In the genomic region with DNA sequence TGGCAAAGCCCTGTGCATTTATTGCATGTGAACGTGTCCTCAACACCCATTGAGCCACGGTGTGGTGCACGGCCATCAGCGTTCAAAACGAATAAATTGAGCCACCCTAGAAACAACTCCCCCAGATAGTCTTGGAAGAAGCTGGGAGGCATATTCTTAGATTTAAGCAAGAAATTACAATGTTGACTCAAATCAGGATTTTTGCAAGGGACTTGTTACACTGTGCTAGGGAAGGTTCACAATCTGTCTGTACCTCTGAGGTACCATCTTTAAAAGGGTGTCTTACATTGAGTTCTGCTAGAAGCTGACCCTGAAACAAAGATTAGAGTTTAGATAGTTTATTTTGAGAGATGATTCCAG, we compare ENCODE assay signal across 21 cellular contexts. TPM values are rescaled to one million over a fixed set of nuclear protein-coding genes. Genes with fewer than 3 reads are reported as not detected.
DNase-seq lines count a peak whose midpoint lies in the region; ATAC-seq, FAIRE-seq and TF ChIP-seq lines count a peak whose summit lies in the region.
"Had no signal": no experiment of that assay in that cellular context is flagged by ENCODE, and none has a peak within 500 bp of the region (broad histone marks: within the 10 kb centered on the region; RNA-seq: fewer than 3 reads in every experiment).

No MANE protein-coding gene starts in this region.

- H3K27ac Mint-ChIP-seq in stimulated activated effector memory CD8-positive, alpha-beta T cell treated with anti-CD3 and anti-CD28 coated beads, Interleukin-12 subunit alpha, Interleukin-12 subunit beta, amount 100 ng/mL, for 72 hours = peak overlapping the region; percentile 60
- H3K27ac Mint-ChIP-seq in mesothelial cell of epicardium = no peak overlapping the region
- H3K27ac Mint-ChIP-seq: H9 had no signal

- H2AFZ ChIP-seq in OCI-LY7 (ENCODE audit: low read length) (peak overlapping the region; percentile 95; the same call in 1 of the 2 replicates), K562 (ENCODE audit: low read depth, low read length) (no peak overlapping the region)

- H3K4me1 ChIP-seq in OCI-LY7 (ENCODE audit: insufficient read depth, low read length, poor library complexity, severe bottlenecking) (peaks cover 58% of the 10 kb centered on the region), K562 (replicated peaks in 1 of 2; ENCODE audit: control insufficient read depth in 2 of 2, insufficient read depth in 2 of 2, low read length in 2 of 2) (peaks cover 0 to 6% of the 10 kb centered on the region in 2 experiments; a peak in 1 of 5 replicates)

- CTCF ChIA-PET in OCI-LY7 (lab: Charles Lee; ENCODE audit: unreplicated experiment) = interaction anchor here (0.9 kb wide), 1 partner anchor 31 kb away, joined by 3 read pairs; no protein-coding TSS in a partner anchor
- CTCF ChIA-PET in K562 (lab: Yijun Ruan, JAX; ENCODE audit: low intra/inter-chr PET ratio) = no interaction called here

- TF ChIP-seq POLR2A in K562 (conservative IDR thresholded peaks at IDR 0.05) = no peak

- intact Hi-C loops in OCI-LY7 (cut with micrococcal nuclease; ENCODE audit: unreplicated experiment) = no loop called here
- intact Hi-C loops in K562 (cut with micrococcal nuclease) = no loop called here

- DNase-seq in activated T-cell treated with anti-CD3 and anti-CD28 coated beads, Interleukin-2, amount 50 U/mL, for 4 hours = no peak
- DNase-seq in activated T-cell treated with anti-CD3 and anti-CD28 coated beads for 4 hours (no peak), OCI-LY7 (ENCODE audit: low spot score) (no peak), K562 (ENCODE audit: extremely low read depth in 1 of 4, low spot score in 3 of 4) (no peak), mesothelial cell of epicardium (ENCODE audit: low spot score in 2 of 2, unreplicated experiment in 2 of 2) (no peak), D341Med (ENCODE audit: low spot score) (no peak), glomerular visceral epithelial cell (ENCODE audit: extremely low spot score) (no peak)
- DNase-seq in stimulated activated effector memory CD8-positive, alpha-beta T cell treated with anti-CD3 and anti-CD28 coated beads, Interleukin-12 subunit alpha, Interleukin-12 subunit beta, amount 100 ng/mL, for 72 hours (ENCODE audit: low spot score in 2 of 2) = no peak
- DNase-seq: ACHN; amygdala; C1 segment of cervical spinal cord; H9; left cardiac atrium; mesendoderm; MM.1S; small intestine; stimulated activated CD4-positive, alpha-beta T cell treated with anti-CD3 and anti-CD28 coated beads, Interleukin-2, amount 100 ng/mL, for 48 hours; T1000 had no signal

- no peak overlapping the region for H3K27ac ChIP-seq in OCI-LY7 (ENCODE audit: low read depth, low read length, poor library complexity, severe bottlenecking)
- no peak overlapping the region for H3K27ac ChIP-seq in K562 (ENCODE audit: extremely low read depth, low read depth, low read length)
- H3K27ac ChIP-seq: Peyer's patch had no signal

- peaks cover 97% of the 10 kb centered on the region for H3K4me1 Mint-ChIP-seq in activated T-cell treated with anti-CD3 and anti-CD28 coated beads, Interleukin-2, amount 50 U/mL, for 4 hours (ENCODE audit: low read depth)
- H3K4me1 Mint-ChIP-seq in stimulated activated effector memory CD8-positive, alpha-beta T cell treated with anti-CD3 and anti-CD28 coated beads, Interleukin-12 subunit alpha, Interleukin-12 subunit beta, amount 100 ng/mL, for 72 hours = peaks cover 94% of the 10 kb centered on the region
- no peaks in the 10 kb centered on the region for H3K4me1 Mint-ChIP-seq in mesothelial cell of epicardium

- H3K9me2 ChIP-seq in OCI-LY7 (ENCODE audit: insufficient read depth, low read length) = no peaks in the 10 kb centered on the region

- no peaks in the 10 kb centered on the region for H3K79me2 ChIP-seq in OCI-LY7 (ENCODE audit: insufficient read depth, low read depth, low read length)
- H3K79me2 ChIP-seq in K562 (ENCODE audit: control insufficient read depth, insufficient read depth, low read length) = no peaks in the 10 kb centered on the region

- no peak overlapping the region for H3K9ac ChIP-seq in K562 (ENCODE audit: insufficient read depth in 1 of 2, low read depth in 2 of 2, low read length in 2 of 2)

- no peak for TF ChIP-seq EP300 in K562 (IDR thresholded peaks at IDR 0.05; ENCODE audit: low read length)

- in situ Hi-C loops in K562 (cut with MboI) = no loop called here

- no peak for TF ChIP-seq RAD21 in K562 (CRISPR knock-in tag; conservative IDR thresholded peaks at IDR 0.05 in 1 of 2, IDR thresholded peaks at IDR 0.05 in 1 of 2)

- 0% methylated on average over 5 of the region's 5 CpGs for WGBS in K562 (ENCODE audit: insufficient coverage, low coverage, missing lambda C conversion rate)

- H3K4me2 ChIP-seq in OCI-LY7 (ENCODE audit: low read length) (peak overlapping the region; percentile 74), K562 (ENCODE audit: insufficient read depth, low read length) (no peak overlapping the region)

- peak; percentile 5 to 6 for ATAC-seq in activated T-cell treated with anti-CD3 and anti-CD28 coated beads, Interleukin-2, amount 50 U/mL, for 4 hours
- no peak for ATAC-seq in K562
- peak; percentile 52 for ATAC-seq in stimulated activated effector memory CD8-positive, alpha-beta T cell treated with anti-CD3 and anti-CD28 coated beads, Interleukin-12 subunit alpha, Interleukin-12 subunit beta, amount 100 ng/mL, for 72 hours
- ATAC-seq: left cardiac atrium had no signal

- H3K9me3 ChIP-seq in OCI-LY7 (ENCODE audit: low read length) = no peaks in the 10 kb centered on the region
- no peaks in the 10 kb centered on the region for H3K9me3 ChIP-seq in K562 (replicated peaks; ENCODE audit: control insufficient read depth, insufficient read depth, low read depth, low read length)
- H3K9me3 ChIP-seq: Peyer's patch had no signal

- BruUV-seq in OCI-LY7 (replicated peaks; lab: Mats Ljungman, UMichigan) (no TSS peak), K562 (replicated peaks; lab: Mats Ljungman, UMichigan) (no TSS peak)

- H3K4me3 ChIP-seq in OCI-LY7 (ENCODE audit: low read depth, low read length, poor library complexity, severe bottlenecking) (peak overlapping the region; percentile 29), K562 (no peak overlapping the region)
- H3K4me3 ChIP-seq: Peyer's patch had no signal

- H4K20me1 ChIP-seq in OCI-LY7 (ENCODE audit: insufficient read depth, low read length) (no peaks in the 10 kb centered on the region), K562 (replicated peaks; ENCODE audit: control insufficient read depth, insufficient read depth, low read length) (no peaks in the 10 kb centered on the region)

- FAIRE-seq in K562 (lab: Jason Lieb, UNC) = no peak
- FAIRE-seq: small intestine, urothelium cell line had no signal

- TF ChIP-seq CTCF in OCI-LY7 (conservative IDR thresholded peaks at IDR 0.05; ENCODE audit: low read length) (peak; percentile 45; the same call in 1 of the 2 replicates), K562 (IDR thresholded peaks at IDR 0.05 in 2 of 3, conservative IDR thresholded peaks at IDR 0.05 in 1 of 3; ENCODE audit: insufficient read depth in 2 of 3, low read depth in 1 of 3, low read length in 3 of 3) (no peak), mesothelial cell of epicardium (IDR thresholded peaks at IDR 0.05; ENCODE audit: unreplicated experiment) (no peak)

- no peaks in the 10 kb centered on the region for H3K36me3 ChIP-seq in OCI-LY7 (ENCODE audit: insufficient read depth, low read length)
- no peaks in the 10 kb centered on the region for H3K36me3 ChIP-seq in K562 (ENCODE audit: control insufficient read depth, insufficient read depth, low read length)
- H3K36me3 ChIP-seq: Peyer's patch had no signal

- POLR2A ChIA-PET in OCI-LY7 (lab: Charles Lee) (interaction anchor here (0.8 to 3.9 kb wide), 5 partner anchors 13 to 55 kb away, joined by 3 to 30 read pairs (median 4); no protein-coding TSS in a partner anchor), K562 (lab: Yijun Ruan, JAX) (interaction anchor here (0.8 to 1.1 kb wide), 2 partner anchors 15 to 32 kb away, joined by 4 to 6 read pairs; no protein-coding TSS in a partner anchor)

- H3K9me3 Mint-ChIP-seq in activated T-cell treated with anti-CD3 and anti-CD28 coated beads, Interleukin-2, amount 50 U/mL, for 4 hours = no peaks in the 10 kb centered on the region
- no peaks in the 10 kb centered on the region for H3K9me3 Mint-ChIP-seq in stimulated activated effector memory CD8-positive, alpha-beta T cell treated with anti-CD3 and anti-CD28 coated beads, Interleukin-12 subunit alpha, Interleukin-12 subunit beta, amount 100 ng/mL, for 72 hours
- no peaks in the 10 kb centered on the region for H3K9me3 Mint-ChIP-seq in mesothelial cell of epicardium
- H3K9me3 Mint-ChIP-seq: H9 had no signal

- H3K27me3 ChIP-seq in K562 (ENCODE audit: control insufficient read depth in 2 of 2, insufficient read depth in 2 of 2, low read length in 2 of 2) = peaks cover 65 to 72% of the 10 kb centered on the region in 2 experiments
- H3K27me3 ChIP-seq: Peyer's patch had no signal

- peaks cover 3% of the 10 kb centered on the region for H3K9me1 ChIP-seq in K562 (ENCODE audit: control insufficient read depth, insufficient read depth, low read length)

- H3K27me3 Mint-ChIP-seq in activated T-cell treated with anti-CD3 and anti-CD28 coated beads, Interleukin-2, amount 50 U/mL, for 4 hours (ENCODE audit: low read depth) = no peaks in the 10 kb centered on the region
- H3K27me3 Mint-ChIP-seq in mesothelial cell of epicardium (ENCODE audit: low read depth) = peaks cover 28% of the 10 kb centered on the region

- peaks cover 41% of the 10 kb centered on the region for H3K36me3 Mint-ChIP-seq in activated T-cell treated with anti-CD3 and anti-CD28 coated beads, Interleukin-2, amount 50 U/mL, for 4 hours (ENCODE audit: insufficient read depth)
- H3K36me3 Mint-ChIP-seq in stimulated activated effector memory CD8-positive, alpha-beta T cell treated with anti-CD3 and anti-CD28 coated beads, Interleukin-12 subunit alpha, Interleukin-12 subunit beta, amount 100 ng/mL, for 72 hours = peaks cover 100% of the 10 kb centered on the region
- no peaks in the 10 kb centered on the region for H3K36me3 Mint-ChIP-seq in mesothelial cell of epicardium

- peak overlapping the region; percentile 72 for H3K4me3 Mint-ChIP-seq in activated T-cell treated with anti-CD3 and anti-CD28 coated beads, Interleukin-2, amount 50 U/mL, for 4 hours
- peak overlapping the region; percentile 70 for H3K4me3 Mint-ChIP-seq in stimulated activated effector memory CD8-positive, alpha-beta T cell treated with anti-CD3 and anti-CD28 coated beads, Interleukin-12 subunit alpha, Interleukin-12 subunit beta, amount 100 ng/mL, for 72 hours
- no peak overlapping the region for H3K4me3 Mint-ChIP-seq in mesothelial cell of epicardium

RNA-seq across cellular contexts. Expression of a gene that starts 16.2 kb away (rescaled TPM):
- total RNA-seq in activated T-cell treated with anti-CD3 and anti-CD28 coated beads, Interleukin-2, amount 50 U/mL, for 4 hours = 10 to 100 TPM; 63.7 to 93.5 (median 73.2) TPM
- total RNA-seq in OCI-LY7 (2014; rRNA removed; shearing (Covaris generic)) = 1.6 and 2.3 TPM in 2 replicates
- total RNA-seq in OCI-LY7 (2022) (1.2 and 2.2 TPM in 2 replicates), K562 (2014; rRNA removed) (0.12 TPM in 1 of 2 replicates, not detected in the other), K562 (2014; rRNA removed; fragmentation: Illumina TruSeq; extraction: Trizol) (not detected in 2 replicates), K562 (2015; rRNA removed; fragmentation: Illumina TruSeq; extraction: Trizol) (0.18 TPM in 1 of 2 replicates, not detected in the other), K562 (2021) (0.22 and 0.42 TPM in 2 replicates), mesothelial cell of epicardium (0.13 to 0.36 TPM (median 0.22 TPM) in 3 replicates)
- 0.44 TPM in 1 of 2 replicates, not detected in the other for total RNA-seq in K562 (2011; cell fraction: chromatin; rRNA removed; ENCODE audit: low replicate concordance)
- total RNA-seq in K562 (2011; cell fraction: nucleolus; rRNA removed) = 0.50 and 0.53 TPM in 2 replicates
- total RNA-seq in K562 (2011; cell fraction: nucleoplasm; rRNA removed) = 0.15 and 0.23 TPM in 2 replicates
- polyA plus RNA-seq in K562 (2011; rRNA removed) (0.08 and 0.18 TPM in 2 replicates), K562 (2014; fragmentation: Illumina TruSeq; extraction: Trizol) (not detected in 2 replicates), K562 (2014; fragmentation: Nextera tagmentation; extraction: Ambion mirVana) (not detected), K562 (2014; rRNA removed) (0.37 and 0.55 TPM in 2 replicates)
- polyA plus RNA-seq in K562 (2011; cell fraction: cytosol; rRNA removed) = 0.12 TPM in 1 of 2 replicates, not detected in the other
- 0.27 and 0.43 TPM in 2 replicates for polyA plus RNA-seq in K562 (2011; cell fraction: nucleus; rRNA removed)
- 0.20 and 0.21 TPM in 2 replicates for polyA plus RNA-seq in K562 (2012)
- not detected in 2 replicates for polyA minus RNA-seq in K562 (2011; rRNA and poly(A)+ RNA removed)
- not detected in 2 replicates for polyA minus RNA-seq in K562 (2011; cell fraction: cytosol; rRNA and poly(A)+ RNA removed)
- not detected in 2 replicates for polyA minus RNA-seq in K562 (2011; cell fraction: nucleus; rRNA and poly(A)+ RNA removed)
- polyA plus RNA-seq: neural cell had no signal

RNA-seq across cellular contexts. Expression of a gene that starts 51.4 kb away (rescaled TPM):
- 10 to 100 TPM; 12.5 to 14.5 (median 14.3) TPM for total RNA-seq in activated T-cell treated with anti-CD3 and anti-CD28 coated beads, Interleukin-2, amount 50 U/mL, for 4 hours
- 36.0 and 52.2 TPM in 2 replicates for total RNA-seq in OCI-LY7 (2014; rRNA removed; shearing (Covaris generic))
- 40.4 and 45.9 TPM in 2 replicates for total RNA-seq in OCI-LY7 (2022)
- total RNA-seq in K562 (2011; cell fraction: chromatin; rRNA removed; ENCODE audit: low replicate concordance) = 70.1 and 115 TPM in 2 replicates
- 141 and 156 TPM in 2 replicates for total RNA-seq in K562 (2011; cell fraction: nucleolus; rRNA removed)
- total RNA-seq in K562 (2011; cell fraction: nucleoplasm; rRNA removed) = 172 and 258 TPM in 2 replicates
- total RNA-seq in K562 (2014; rRNA removed) = 115 and 139 TPM in 2 replicates
- total RNA-seq in K562 (2014; rRNA removed; fragmentation: Illumina TruSeq; extraction: Trizol) = 161 and 179 TPM in 2 replicates
- 164 and 178 TPM in 2 replicates for total RNA-seq in K562 (2015; rRNA removed; fragmentation: Illumina TruSeq; extraction: Trizol)
- 150 and 154 TPM in 2 replicates for total RNA-seq in K562 (2021)
- polyA plus RNA-seq in K562 (2011; rRNA removed) = 272 TPM in 2 replicates
- polyA plus RNA-seq in K562 (2011; cell fraction: cytosol; rRNA removed) = 152 and 184 TPM in 2 replicates
- polyA plus RNA-seq in K562 (2011; cell fraction: nucleus; rRNA removed) = 41.7 and 74.9 TPM in 2 replicates
- polyA plus RNA-seq in K562 (2012) = 137 and 336 TPM in 2 replicates
- 163 and 197 TPM in 2 replicates for polyA plus RNA-seq in K562 (2014; fragmentation: Illumina TruSeq; extraction: Trizol)
- polyA plus RNA-seq in K562 (2014; fragmentation: Nextera tagmentation; extraction: Ambion mirVana) = 10 to 100 TPM; 45.7 to 58.2 TPM
- polyA plus RNA-seq in K562 (2014; rRNA removed) = 176 and 186 TPM in 2 replicates
- 101 and 126 TPM in 2 replicates for polyA minus RNA-seq in K562 (2011; rRNA and poly(A)+ RNA removed)
- 59.4 and 78.2 TPM in 2 replicates for polyA minus RNA-seq in K562 (2011; cell fraction: cytosol; rRNA and poly(A)+ RNA removed)
- 17.5 and 30.3 TPM in 2 replicates for polyA minus RNA-seq in K562 (2011; cell fraction: nucleus; rRNA and poly(A)+ RNA removed)
- 40.8 to 45.0 TPM (median 41.7 TPM) in 3 replicates for total RNA-seq in mesothelial cell of epicardium

Comparison
In these comparisons a context has a peak if more than half of its experiments do, and no peak if none do; other contexts are left out.
1. RNA of a gene that starts 16.2 kb away (total RNA-seq): 63.7 to 93.5 TPM in activated T-cell treated with anti-CD3 and anti-CD28 coated beads, Interleukin-2, amount 50 U/mL, for 4 hours; 1.2 to 2.3 TPM in OCI-LY7, 0.12 to 0.53 TPM in K562 and 0.13 to 0.36 TPM in mesothelial cell of epicardium; every median in the first group is over 10 times any median in the second.